In genomic region chr18:77100751-77101355, GRCh38 we compare ENCODE assay signal across 2 cellular contexts.
TF ChIP-seq lines count a peak whose summit lies in the region.

No MANE protein-coding gene starts in this region.

TF ChIP-seq in liver, 16 proteins besides CTCF, POLR2A, EP300 and RAD21 (continued from another document):
- TF ChIP-seq, protein P1, sequence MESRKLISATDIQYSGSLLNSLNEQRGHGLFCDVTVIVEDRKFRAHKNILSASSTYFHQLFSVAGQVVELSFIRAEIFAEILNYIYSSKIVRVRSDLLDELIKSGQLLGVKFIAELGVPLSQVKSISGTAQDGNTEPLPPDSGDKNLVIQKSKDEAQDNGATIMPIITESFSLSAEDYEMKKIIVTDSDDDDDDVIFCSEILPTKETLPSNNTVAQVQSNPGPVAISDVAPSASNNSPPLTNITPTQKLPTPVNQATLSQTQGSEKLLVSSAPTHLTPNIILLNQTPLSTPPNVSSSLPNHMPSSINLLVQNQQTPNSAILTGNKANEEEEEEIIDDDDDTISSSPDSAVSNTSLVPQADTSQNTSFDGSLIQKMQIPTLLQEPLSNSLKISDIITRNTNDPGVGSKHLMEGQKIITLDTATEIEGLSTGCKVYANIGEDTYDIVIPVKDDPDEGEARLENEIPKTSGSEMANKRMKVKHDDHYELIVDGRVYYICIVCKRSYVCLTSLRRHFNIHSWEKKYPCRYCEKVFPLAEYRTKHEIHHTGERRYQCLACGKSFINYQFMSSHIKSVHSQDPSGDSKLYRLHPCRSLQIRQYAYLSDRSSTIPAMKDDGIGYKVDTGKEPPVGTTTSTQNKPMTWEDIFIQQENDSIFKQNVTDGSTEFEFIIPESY (IDR thresholded peaks at IDR 0.05) = no peak
- TF ChIP-seq JUND (IDR thresholded peaks at IDR 0.05) (no peak), FOXA2 (IDR thresholded peaks at IDR 0.05) (no peak), NR2F2 (IDR thresholded peaks at IDR 0.05) (no peak), MAX (IDR thresholded peaks at IDR 0.05) (no peak)
- TF ChIP-seq, protein P2, sequence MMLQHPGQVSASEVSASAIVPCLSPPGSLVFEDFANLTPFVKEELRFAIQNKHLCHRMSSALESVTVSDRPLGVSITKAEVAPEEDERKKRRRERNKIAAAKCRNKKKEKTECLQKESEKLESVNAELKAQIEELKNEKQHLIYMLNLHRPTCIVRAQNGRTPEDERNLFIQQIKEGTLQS (IDR thresholded peaks at IDR 0.05) = no peak
- TF ChIP-seq, protein P3, sequence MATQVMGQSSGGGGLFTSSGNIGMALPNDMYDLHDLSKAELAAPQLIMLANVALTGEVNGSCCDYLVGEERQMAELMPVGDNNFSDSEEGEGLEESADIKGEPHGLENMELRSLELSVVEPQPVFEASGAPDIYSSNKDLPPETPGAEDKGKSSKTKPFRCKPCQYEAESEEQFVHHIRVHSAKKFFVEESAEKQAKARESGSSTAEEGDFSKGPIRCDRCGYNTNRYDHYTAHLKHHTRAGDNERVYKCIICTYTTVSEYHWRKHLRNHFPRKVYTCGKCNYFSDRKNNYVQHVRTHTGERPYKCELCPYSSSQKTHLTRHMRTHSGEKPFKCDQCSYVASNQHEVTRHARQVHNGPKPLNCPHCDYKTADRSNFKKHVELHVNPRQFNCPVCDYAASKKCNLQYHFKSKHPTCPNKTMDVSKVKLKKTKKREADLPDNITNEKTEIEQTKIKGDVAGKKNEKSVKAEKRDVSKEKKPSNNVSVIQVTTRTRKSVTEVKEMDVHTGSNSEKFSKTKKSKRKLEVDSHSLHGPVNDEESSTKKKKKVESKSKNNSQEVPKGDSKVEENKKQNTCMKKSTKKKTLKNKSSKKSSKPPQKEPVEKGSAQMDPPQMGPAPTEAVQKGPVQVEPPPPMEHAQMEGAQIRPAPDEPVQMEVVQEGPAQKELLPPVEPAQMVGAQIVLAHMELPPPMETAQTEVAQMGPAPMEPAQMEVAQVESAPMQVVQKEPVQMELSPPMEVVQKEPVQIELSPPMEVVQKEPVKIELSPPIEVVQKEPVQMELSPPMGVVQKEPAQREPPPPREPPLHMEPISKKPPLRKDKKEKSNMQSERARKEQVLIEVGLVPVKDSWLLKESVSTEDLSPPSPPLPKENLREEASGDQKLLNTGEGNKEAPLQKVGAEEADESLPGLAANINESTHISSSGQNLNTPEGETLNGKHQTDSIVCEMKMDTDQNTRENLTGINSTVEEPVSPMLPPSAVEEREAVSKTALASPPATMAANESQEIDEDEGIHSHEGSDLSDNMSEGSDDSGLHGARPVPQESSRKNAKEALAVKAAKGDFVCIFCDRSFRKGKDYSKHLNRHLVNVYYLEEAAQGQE (IDR thresholded peaks at IDR 0.05) = no peak

TF ChIP-seq in HepG2, 621 proteins besides CTCF, POLR2A, EP300 and RAD21 (continued from another document):
- TF ChIP-seq ZNF768 (CRISPR knock-in tag; IDR thresholded peaks at IDR 0.05) = no peak
- no peak for TF ChIP-seq ZFP37 (CRISPR knock-in tag; IDR thresholded peaks at IDR 0.05; ENCODE audit: borderline replicate concordance)
